Comparison of ENCODE assay signal across 8 cellular contexts in genomic region chr6:167825759-167826229, GRCh38. TPM values are rescaled to one million over a fixed set of nuclear protein-coding genes. Genes with fewer than 3 reads are reported as not detected.
A peak's percentile ranks its signal among the peaks of the same experiment; 100 is the strongest.
DNase-seq lines count a peak whose midpoint lies in the region; ATAC-seq and TF ChIP-seq lines count a peak whose summit lies in the region.

No MANE protein-coding gene starts in this region.

- peak overlapping the region; percentile 90 for H3K4me3 ChIP-seq in BE2C (ENCODE audit: low read depth, low read length)
- peak overlapping the region; percentile 91 for H3K4me3 ChIP-seq in SJCRH30
- peak overlapping the region; percentile 86 to 88 for H3K4me3 ChIP-seq in cardiac fibroblast (replicated peaks in 1 of 2; ENCODE audit: low read depth in 2 of 2, low read length in 2 of 2)

- H3K4me1 ChIP-seq in BE2C (peaks cover 8% of the 10 kb centered on the region), SJCRH30 (0 out of 2 replicates have a peak, but pooled peaks cover 2% of the 10 kb centered on the region)

- peak; percentile 65 for DNase-seq in BE2C
- DNase-seq in SJCRH30: no peak
- peak in 1 of 2 donors; percentile 54 for DNase-seq in cardiac fibroblast (ENCODE audit: low read depth in 2 of 2)
- peak; percentile 32 for DNase-seq in kidney glomerular epithelial cell (lab: John Stamatoyannopoulos, UW)
- peak; percentile 30 for DNase-seq in stimulated activated CD4-positive, alpha-beta T cell treated with anti-CD3 and anti-CD28 coated beads, Interleukin-4, amount 100 ng/mL, for 1 hour
- no peak for DNase-seq in GDM1 (lab: John Stamatoyannopoulos, UW)
- DNase-seq in NCI-H345 (lab: John Stamatoyannopoulos, UW): no peak

- no peaks in the 10 kb centered on the region for H3K9me3 ChIP-seq in BE2C
- H3K9me3 ChIP-seq in SJCRH30 (replicated peaks): no peaks in the 10 kb centered on the region

- no peak for TF ChIP-seq CTCF in BE2C (IDR thresholded peaks at IDR 0.05; ENCODE audit: low read depth, low read length)
- TF ChIP-seq CTCF in cardiac fibroblast (IDR thresholded peaks at IDR 0.05; ENCODE audit: low read depth, low read length): no peak

- H3K27me3 ChIP-seq in BE2C: no peaks in the 10 kb centered on the region
- no peaks in the 10 kb centered on the region for H3K27me3 ChIP-seq in SJCRH30

- no peak overlapping the region for H3K27ac ChIP-seq in SJCRH30

- ATAC-seq in GM21390 (IDR thresholded peaks at IDR 0.05; ENCODE audit: unreplicated experiment): peak; percentile 34

- H3K36me3 ChIP-seq in BE2C: no peaks in the 10 kb centered on the region
- no peaks in the 10 kb centered on the region for H3K36me3 ChIP-seq in SJCRH30

RNA-seq across cellular contexts. Expression of gene AFDN, which starts 0.9 kb away (rescaled TPM):
- 69.0 TPM for polyA plus RNA-seq in BE2C (2012; ENCODE audit: insufficient read depth, insufficient read length, low read depth)
- 64.5 and 75.0 TPM in 2 replicates for total RNA-seq in SJCRH30 (2014; rRNA removed; shearing (Covaris generic))

Comparison
In these comparisons a context has a peak if more than half of its experiments do, and no peak if none do; other contexts are left out.
1. DNase-seq: peak in BE2C (single experiment), kidney glomerular epithelial cell (single experiment) and stimulated activated CD4-positive, alpha-beta T cell treated with anti-CD3 and anti-CD28 coated beads, Interleukin-4, amount 100 ng/mL, for 1 hour (single experiment); none in SJCRH30 (0 of 2), GDM1 (single experiment) and NCI-H345 (single experiment).
2. Peak in every context shown above with its lines, with median percentiles within 50 percentile points of each other: H3K4me3 ChIP-seq.